ENCODE assay signal across 1 cellular context in the genomic region with DNA sequence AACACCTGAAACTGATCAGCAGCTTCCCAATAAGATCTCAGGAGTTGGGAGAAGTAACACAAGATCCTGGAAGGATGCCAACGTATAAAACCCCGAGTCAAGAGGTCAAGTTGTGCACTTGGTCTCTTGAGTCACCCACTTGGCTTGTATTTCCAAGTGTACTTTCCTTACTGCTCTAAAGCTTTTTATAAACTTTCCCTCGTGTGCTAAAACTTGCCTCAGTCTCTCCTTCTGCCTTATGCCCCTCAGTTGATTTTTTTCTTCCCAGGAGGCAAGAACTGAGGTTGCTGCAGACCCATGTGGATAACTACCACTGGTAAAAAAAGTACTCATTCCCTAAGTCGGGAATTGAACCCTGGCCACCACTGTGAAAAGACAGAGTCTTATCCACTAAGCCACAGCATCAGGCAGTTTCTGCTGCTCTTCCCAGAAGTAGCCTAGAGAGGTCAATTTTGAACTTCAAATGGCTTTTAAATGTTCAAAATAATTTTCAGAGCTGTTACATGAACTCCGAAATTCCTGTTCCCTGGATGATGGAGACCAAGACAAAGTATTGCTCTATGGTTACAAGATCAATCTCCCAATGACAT.
TF ChIP-seq lines count a peak whose summit lies in the region.

No MANE protein-coding gene starts in this region.

TF ChIP-seq in K562, 482 proteins besides CTCF, POLR2A, EP300 and RAD21:
- TF ChIP-seq CUX1 (CRISPR knock-in tag; IDR thresholded peaks at IDR 0.05) (no peak), POLR2H (tag; IDR thresholded peaks at IDR 0.05; ENCODE audit: low read depth) (peak; percentile 73), YY1 (IDR thresholded peaks at IDR 0.05; ENCODE audit: borderline replicate concordance in 1 of 3, control insufficient read depth in 1 of 3, extremely low read depth in 1 of 3, insufficient read depth in 3 of 3, insufficient read length in 1 of 3, insufficient replicate concordance in 2 of 3, low read depth in 1 of 3, low read length in 2 of 3) (no peak), TBP (optimal IDR thresholded peaks at IDR 0.05; ENCODE audit: low read depth, low read length) (peak; percentile 85), KAT8 (IDR thresholded peaks at IDR 0.05; ENCODE audit: low read depth) (no peak), SIRT6 (IDR thresholded peaks at IDR 0.05; ENCODE audit: low read depth, low read length) (no peak), ZNF263 (CRISPR knock-in tag; IDR thresholded peaks at IDR 0.05; ENCODE audit: borderline replicate concordance) (no peak), HDAC6 (IDR thresholded peaks at IDR 0.05; ENCODE audit: low read depth, low read length) (no peak), PRMT5 (CRISPR knock-in tag; IDR thresholded peaks at IDR 0.05) (no peak), POLR3A (IDR thresholded peaks at IDR 0.05; ENCODE audit: borderline replicate concordance, extremely low read depth, insufficient read depth, insufficient read length) (peak; percentile 66), ZNF655 (CRISPR knock-in tag; IDR thresholded peaks at IDR 0.05) (no peak), ZBTB17 (CRISPR knock-in tag; IDR thresholded peaks at IDR 0.05) (no peak)
- TF ChIP-seq, protein P1, sequence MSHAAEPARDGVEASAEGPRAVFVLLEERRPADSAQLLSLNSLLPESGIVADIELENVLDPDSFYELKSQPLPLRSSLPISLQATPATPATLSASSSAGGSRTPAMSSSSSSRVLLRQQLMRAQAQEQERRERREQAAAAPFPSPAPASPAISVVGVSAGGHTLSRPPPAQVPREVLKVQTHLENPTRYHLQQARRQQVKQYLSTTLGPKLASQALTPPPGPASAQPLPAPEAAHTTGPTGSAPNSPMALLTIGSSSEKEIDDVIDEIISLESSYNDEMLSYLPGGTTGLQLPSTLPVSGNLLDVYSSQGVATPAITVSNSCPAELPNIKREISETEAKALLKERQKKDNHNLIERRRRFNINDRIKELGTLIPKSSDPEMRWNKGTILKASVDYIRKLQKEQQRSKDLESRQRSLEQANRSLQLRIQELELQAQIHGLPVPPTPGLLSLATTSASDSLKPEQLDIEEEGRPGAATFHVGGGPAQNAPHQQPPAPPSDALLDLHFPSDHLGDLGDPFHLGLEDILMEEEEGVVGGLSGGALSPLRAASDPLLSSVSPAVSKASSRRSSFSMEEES (CRISPR knock-in tag; IDR thresholded peaks at IDR 0.05): no peak
